Comparison of ENCODE assay signal across 7 cellular contexts in genomic region chr1:248431683-248432082, GRCh38. TPM values are rescaled to one million over a fixed set of nuclear protein-coding genes. Genes with fewer than 3 reads are reported as not detected.
"Had no signal": no experiment of that assay in that cellular context is flagged by ENCODE, and none has a peak within 500 bp of the region (broad histone marks: within the 10 kb centered on the region; RNA-seq: fewer than 3 reads in every experiment).

No MANE protein-coding gene starts in this region.

RNA-seq across cellular contexts. Expression of gene OR2T2, which starts 13.8 kb away (rescaled TPM):
- total RNA-seq: M059J, NCI-H460, PC-3, Peyer's patch, SJCRH30, SK-MEL-5, T-cell had no signal

RNA-seq across cellular contexts. Expression of gene OR2T1, which starts 28.8 kb away (rescaled TPM):
- total RNA-seq: M059J, NCI-H460, PC-3, Peyer's patch, SJCRH30, SK-MEL-5, T-cell had no signal

RNA-seq across cellular contexts. Expression of gene OR2T3, which starts 41.5 kb away (rescaled TPM):
- total RNA-seq: M059J, NCI-H460, PC-3, Peyer's patch, SJCRH30, SK-MEL-5, T-cell had no signal

RNA-seq across cellular contexts. Expression of gene OR2T6, which starts 56.1 kb away (rescaled TPM):
- total RNA-seq: M059J, NCI-H460, PC-3, Peyer's patch, SJCRH30, SK-MEL-5, T-cell had no signal

RNA-seq across cellular contexts. Expression of gene OR2T5, which starts 56.7 kb away (rescaled TPM):
- total RNA-seq: M059J, NCI-H460, PC-3, Peyer's patch, SJCRH30, SK-MEL-5, T-cell had no signal
